In the genomic region with DNA sequence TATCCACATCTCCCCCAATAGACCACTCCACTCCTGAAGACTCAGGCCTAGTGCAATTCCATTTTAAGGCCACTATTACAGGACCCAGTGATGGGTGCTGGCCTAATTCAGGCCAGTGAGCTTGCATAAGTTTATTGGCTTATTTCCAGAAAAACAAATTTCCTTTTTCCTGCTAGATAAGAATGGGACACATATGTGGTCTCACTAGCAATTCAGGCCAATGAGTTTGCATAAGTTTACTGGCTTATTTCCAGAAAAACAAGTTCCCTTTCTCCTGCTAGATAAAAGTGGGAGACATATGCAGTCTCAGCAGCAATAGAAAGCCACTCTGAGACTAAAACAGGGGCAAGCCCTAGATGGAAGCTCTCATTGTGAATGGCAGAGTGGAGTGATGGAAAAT, we compare ENCODE assay signal across 12 cellular contexts. TPM values are rescaled to one million over a fixed set of nuclear protein-coding genes. Genes with fewer than 3 reads are reported as not detected.
A peak's percentile ranks its signal among the peaks of the same experiment; 100 is the strongest.
DNase-seq lines count a peak whose midpoint lies in the region; ATAC-seq and TF ChIP-seq lines count a peak whose summit lies in the region.
"Had no signal": no experiment of that assay in that cellular context is flagged by ENCODE, and none has a peak within 500 bp of the region (broad histone marks: within the 10 kb centered on the region; RNA-seq: fewer than 3 reads in every experiment).

No MANE protein-coding gene starts in this region.

- H4K8ac ChIP-seq in IMR-90 (ENCODE audit: low read depth in 2 of 2, low read length in 2 of 2): 0 out of 4 replicates have a peak overlapping the region, but pooled peaks have one; percentile 8 to 17

- TF ChIP-seq CTCF in IMR-90 (conservative IDR thresholded peaks at IDR 0.05; ENCODE audit: low read depth, low read length): no peak
- no peak for TF ChIP-seq CTCF in astrocyte of the spinal cord (IDR thresholded peaks at IDR 0.05; ENCODE audit: low read depth, low read length)
- no peak for TF ChIP-seq CTCF in left ventricle myocardium inferior (IDR thresholded peaks at IDR 0.05; ENCODE audit: borderline replicate concordance)
- TF ChIP-seq CTCF in stomach (IDR thresholded peaks at IDR 0.05): no peak
- no peak for TF ChIP-seq CTCF in BE2C (IDR thresholded peaks at IDR 0.05; ENCODE audit: low read depth, low read length)
- TF ChIP-seq CTCF in GM13977 (IDR thresholded peaks at IDR 0.05; ENCODE audit: extremely low read depth, insufficient read depth, missing control alignments): no peak

- H3K56ac ChIP-seq in IMR-90 (ENCODE audit: extremely low read depth, insufficient read depth, low read length): no peak overlapping the region

- no peak overlapping the region for H3K27ac Mint-ChIP-seq in activated CD8-positive, alpha-beta memory T cell treated with anti-CD3 and anti-CD28 coated beads, Interleukin-2, amount 10 ng/mL, durations not matched to agents 7 days and 5 days

- no peaks in the 10 kb centered on the region for H3K9me3 Mint-ChIP-seq in activated CD8-positive, alpha-beta memory T cell treated with anti-CD3 and anti-CD28 coated beads, Interleukin-2, amount 10 ng/mL, durations not matched to agents 7 days and 5 days (ENCODE audit: low read depth)

- no peak overlapping the region for H2AK9ac ChIP-seq in IMR-90 (replicated peaks; ENCODE audit: low read depth, low read length, poor library complexity)

- H2BK120ac ChIP-seq in IMR-90 (ENCODE audit: low read depth, low read length): peak overlapping the region; percentile 76

- H3K4me1 ChIP-seq in IMR-90 (ENCODE audit: control insufficient read depth, insufficient read depth, low read length) (peaks cover 51% of the 10 kb centered on the region), left ventricle myocardium inferior (peaks cover 59% of the 10 kb centered on the region), stomach (peaks cover 52 to 71% (median 64%) of the 10 kb centered on the region in 4 donors), BE2C (peaks cover 4% of the 10 kb centered on the region)

- H2AK5ac ChIP-seq in IMR-90 (ENCODE audit: low read depth, low read length): no peak overlapping the region

- H3K9me1 ChIP-seq in IMR-90 (ENCODE audit: insufficient read depth, low read length): peaks cover 37% of the 10 kb centered on the region

- H2AFZ ChIP-seq in IMR-90 (replicated peaks; ENCODE audit: low read length, poor library complexity): no peak overlapping the region

- H3K4ac ChIP-seq in IMR-90 (ENCODE audit: low read depth, low read length): peak overlapping the region; percentile 78

- H3K4me3 Mint-ChIP-seq in activated CD8-positive, alpha-beta memory T cell treated with anti-CD3 and anti-CD28 coated beads, Interleukin-2, amount 10 ng/mL, durations not matched to agents 7 days and 5 days: no peak overlapping the region

- H3K4me2 ChIP-seq in IMR-90 (ENCODE audit: low read depth, low read length): no peak overlapping the region

- no peaks in the 10 kb centered on the region for H4K20me1 ChIP-seq in IMR-90 (ENCODE audit: insufficient read depth, low read length)

- H3K79me1 ChIP-seq in IMR-90 (ENCODE audit: low read depth in 1 of 2, low read length in 2 of 2): peaks cover 0 to 14% of the 10 kb centered on the region in 2 experiments; a peak in 2 of 4 replicates

- ATAC-seq in IMR-90 (ENCODE audit: low read depth) (no peak), GM21786 (IDR thresholded peaks at IDR 0.05; ENCODE audit: unreplicated experiment) (no peak)
- ATAC-seq in activated CD8-positive, alpha-beta memory T cell treated with anti-CD3 and anti-CD28 coated beads, Interleukin-2, amount 10 ng/mL, durations not matched to agents 7 days and 5 days: no peak

- in situ Hi-C loops in IMR-90 (cut with MboI; ENCODE audit: low sequenced_read_pairs) (no loop called here), astrocyte of the spinal cord (cut with HindIII; ENCODE audit: low sequenced_read_pairs) (no loop called here), GM13977 (cut with MboI; ENCODE audit: low pct_unique_long_range_greater_than_20kb, low sequenced_read_pairs, unreplicated experiment) (loop anchor here (10.0 kb wide), 1 partner anchor 122 kb away; no protein-coding TSS in a partner anchor)

- intact Hi-C loops in IMR-90 (cut with micrococcal nuclease) (loop anchor here (5.0 to 10.0 kb wide), 2 partner anchors 40 to 198 kb away; no protein-coding TSS in a partner anchor), left ventricle myocardium inferior (cut with micrococcal nuclease) (loop anchor here (10.0 kb wide), 2 partner anchors 352 to 462 kb away; no protein-coding TSS in a partner anchor), stomach (cut with DNase I; ENCODE audit: low total_unique reads) (no loop called here)

- peak overlapping the region; percentile 79; the same call in 1 of the 2 replicates for H4K91ac ChIP-seq in IMR-90 (ENCODE audit: insufficient read depth, low read depth, low read length)

- POLR2A ChIA-PET in IMR-90 (lab: Charles Lee; ENCODE audit: unreplicated experiment): no interaction called here

- CTCF ChIA-PET in IMR-90 (lab: Yijun Ruan, JAX): interaction anchor here (1.1 kb wide), 1 partner anchor 79 kb away, joined by 3 read pairs; no protein-coding TSS in a partner anchor
- CTCF ChIA-PET in activated CD8-positive, alpha-beta memory T cell treated with anti-CD3 and anti-CD28 coated beads, Interleukin-2, amount 10 ng/mL, durations not matched to agents 7 days and 5 days (lab: Charles Lee): interaction anchor here (0.9 to 1.9 kb wide), 4 partner anchors 12 to 569 kb away, joined by 4 to 7 read pairs (median 5); no protein-coding TSS in a partner anchor

- peak; percentile 51 for DNase-seq in IMR-90
- DNase-seq in astrocyte of the spinal cord (ENCODE audit: low read depth, low spot score): peak; percentile 31
- DNase-seq in left ventricle myocardium inferior: no peak
- DNase-seq in stomach: no peak
- DNase-seq in activated CD8-positive, alpha-beta memory T cell treated with anti-CD3 and anti-CD28 coated beads, Interleukin-2, amount 10 ng/mL, durations not matched to agents 7 days and 5 days: no peak
- DNase-seq in BE2C: no peak
- DNase-seq in GM13977 (ENCODE audit: low spot score): no peak
- DNase-seq: activated CD8-positive, alpha-beta memory T cell treated with anti-CD3 and anti-CD28 coated beads, Interleukin-2, amount 50 U/mL, for 48 hours; aorta; NCI-H1436; posterior cingulate gyrus had no signal

- H3K9me3 ChIP-seq in IMR-90 (ENCODE audit: control insufficient read depth, insufficient read depth, low read length) (no peaks in the 10 kb centered on the region), left ventricle myocardium inferior (replicated peaks) (peaks cover 6% of the 10 kb centered on the region), stomach (no peaks in the 10 kb centered on the region), BE2C (no peaks in the 10 kb centered on the region)

- peaks cover 35% of the 10 kb centered on the region for H3K27me3 Mint-ChIP-seq in activated CD8-positive, alpha-beta memory T cell treated with anti-CD3 and anti-CD28 coated beads, Interleukin-2, amount 10 ng/mL, durations not matched to agents 7 days and 5 days

- peak overlapping the region; percentile 8; the same call in 1 of the 2 replicates for H3K27ac ChIP-seq in IMR-90 (ENCODE audit: insufficient read depth, low read length)
- H3K27ac ChIP-seq in left ventricle myocardium inferior (replicated peaks): peak overlapping the region; percentile 64
- H3K27ac ChIP-seq in stomach: peak overlapping the region in 4 of 5 donors; percentile 62 to 76 (median 76)

- H3K14ac ChIP-seq in IMR-90 (replicated peaks; ENCODE audit: low read depth, low read length): peak overlapping the region; percentile 75; the same call in 1 of the 2 replicates

- no TSS peak for BruUV-seq in IMR-90 (replicated peaks; lab: Mats Ljungman, UMichigan)

- TF ChIP-seq EP300 in stomach (IDR thresholded peaks at IDR 0.05): no peak

- peak overlapping the region; percentile 97; the same call in 2 of the 3 replicates for H2BK15ac ChIP-seq in IMR-90 (ENCODE audit: low read depth, low read length)

- H3K36me3 Mint-ChIP-seq in activated CD8-positive, alpha-beta memory T cell treated with anti-CD3 and anti-CD28 coated beads, Interleukin-2, amount 10 ng/mL, durations not matched to agents 7 days and 5 days: no peaks in the 10 kb centered on the region

- no peak overlapping the region for H4K5ac ChIP-seq in IMR-90 (ENCODE audit: low read depth, low read length)

- peak overlapping the region; percentile 70 for H2BK20ac ChIP-seq in IMR-90 (ENCODE audit: low read depth, low read length)

- H3K36me3 ChIP-seq in IMR-90 (ENCODE audit: control insufficient read depth, insufficient read depth, low read length) (no peaks in the 10 kb centered on the region), left ventricle myocardium inferior (no peaks in the 10 kb centered on the region), stomach (no peaks in the 10 kb centered on the region), BE2C (no peaks in the 10 kb centered on the region)

- no peak for TF ChIP-seq POLR2A in IMR-90 (IDR thresholded peaks at IDR 0.05; ENCODE audit: low read depth, low read length)
- TF ChIP-seq POLR2A in stomach (IDR thresholded peaks at IDR 0.05): no peak

- dilution Hi-C loops in IMR-90 (cut with HindIII; ENCODE audit: low sequenced_read_pairs, unreplicated experiment): no loop called here

- H2BK5ac ChIP-seq in IMR-90 (ENCODE audit: low read depth, low read length, poor library complexity, severe bottlenecking): peak overlapping the region; percentile 90

- H3K27me3 ChIP-seq in IMR-90 (ENCODE audit: control insufficient read depth, insufficient read depth, low read length) (no peaks in the 10 kb centered on the region), left ventricle myocardium inferior (ENCODE audit: low read depth) (no peaks in the 10 kb centered on the region), stomach (no peaks in the 10 kb centered on the region), BE2C (no peaks in the 10 kb centered on the region)

- H3K18ac ChIP-seq in IMR-90 (ENCODE audit: low read depth, low read length): peak overlapping the region; percentile 81; the same call in 1 of the 2 replicates

- TF ChIP-seq RAD21 in IMR-90 (IDR thresholded peaks at IDR 0.05; ENCODE audit: low read length): no peak

- no peak overlapping the region for H3K9ac ChIP-seq in IMR-90 (ENCODE audit: low read depth, low read length)

- H3K4me3 ChIP-seq in IMR-90 (ENCODE audit: insufficient read depth, low read depth, low read length) (no peak overlapping the region), astrocyte of the spinal cord (ENCODE audit: low read depth, low read length) (no peak overlapping the region), left ventricle myocardium inferior (no peak overlapping the region), stomach (no peak overlapping the region), BE2C (ENCODE audit: low read depth, low read length) (no peak overlapping the region)

- no peak overlapping the region for H3K23ac ChIP-seq in IMR-90 (ENCODE audit: low read depth, low read length)

- peaks cover 6% of the 10 kb centered on the region for H3K4me1 Mint-ChIP-seq in activated CD8-positive, alpha-beta memory T cell treated with anti-CD3 and anti-CD28 coated beads, Interleukin-2, amount 10 ng/mL, durations not matched to agents 7 days and 5 days

RNA-seq across cellular contexts. Expression of gene ADM, which starts 22.4 kb away (rescaled TPM):
- 328 and 559 TPM in 2 replicates for total RNA-seq in IMR-90 (2012; rRNA removed)
- 268 and 357 TPM in 2 replicates for polyA plus RNA-seq in IMR-90 (2012; rRNA removed)
- polyA plus RNA-seq in IMR-90 (2012; cell fraction: cytosol; rRNA removed): 627 and 1,317 TPM in 2 replicates
- 480 and 671 TPM in 2 replicates for polyA plus RNA-seq in IMR-90 (2012; cell fraction: nucleus; rRNA removed; ENCODE audit: low replicate concordance)
- total RNA-seq in left ventricle myocardium inferior: 14.2 TPM
- total RNA-seq in stomach: 100 to 1,000 TPM in 1 of 5 donors, 10 to 100 TPM in 4; 33.9 to 144 (median 57.4) TPM
- polyA plus RNA-seq in stomach: 10 to 100 TPM; 14.3 to 21.5 (median 19.7) TPM
- 1 to 10 TPM in 1 of 2 experiments, under 1 TPM in 1; 0.54 to 3.7 TPM for total RNA-seq in activated CD8-positive, alpha-beta memory T cell treated with anti-CD3 and anti-CD28 coated beads, Interleukin-2, amount 10 ng/mL, durations not matched to agents 7 days and 5 days
- polyA plus RNA-seq in BE2C (2012; ENCODE audit: insufficient read depth, insufficient read length, low read depth): 3.4 TPM

RNA-seq across cellular contexts. Expression of gene SBF2, which starts 33.2 kb away (rescaled TPM):
- total RNA-seq in IMR-90 (2012; rRNA removed) (45.8 and 51.8 TPM in 2 replicates), left ventricle myocardium inferior (17.8 TPM), stomach (100 to 1,000 TPM in 2 of 5 donors, 10 to 100 TPM in 3; 24.0 to 260 (median 64.8) TPM)
- polyA plus RNA-seq in IMR-90 (2012; rRNA removed) (21.7 and 23.8 TPM in 2 replicates), stomach (10 to 100 TPM in 2 of 3 donors, 1 to 10 TPM in 1; 8.6 to 13.3 (median 12.5) TPM)
- 7.6 and 9.9 TPM in 2 replicates for polyA plus RNA-seq in IMR-90 (2012; cell fraction: cytosol; rRNA removed)
- 13.3 and 78.3 TPM in 2 replicates for polyA plus RNA-seq in IMR-90 (2012; cell fraction: nucleus; rRNA removed; ENCODE audit: low replicate concordance)
- 1 to 10 TPM; 4.6 to 8.3 TPM for total RNA-seq in activated CD8-positive, alpha-beta memory T cell treated with anti-CD3 and anti-CD28 coated beads, Interleukin-2, amount 10 ng/mL, durations not matched to agents 7 days and 5 days
- polyA plus RNA-seq in BE2C (2012; ENCODE audit: insufficient read depth, insufficient read length, low read depth): 7.6 TPM

Comparison
In these comparisons a context has a peak if more than half of its experiments do, and no peak if none do; other contexts are left out.
1. DNase-seq: peak in IMR-90 (single experiment) and astrocyte of the spinal cord (single experiment); none in left ventricle myocardium inferior (single experiment), stomach (single experiment), activated CD8-positive, alpha-beta memory T cell treated with anti-CD3 and anti-CD28 coated beads, Interleukin-2, amount 10 ng/mL, durations not matched to agents 7 days and 5 days (single experiment), BE2C (single experiment) and GM13977 (single experiment).
2. H3K27ac ChIP-seq: peak in every context shown above with its lines; median percentile 76 in stomach; 64 in left ventricle myocardium inferior; 8 in IMR-90.